ENCODE assay signal across 19 cellular contexts in genomic region chr10:32328499-32328898, GRCh38. TPM values are rescaled to one million over a fixed set of nuclear protein-coding genes. Genes with fewer than 3 reads are reported as not detected.
DNase-seq lines count a peak whose midpoint lies in the region; ATAC-seq and TF ChIP-seq lines count a peak whose summit lies in the region.
"Had no signal": no experiment of that assay in that cellular context is flagged by ENCODE, and none has a peak within 500 bp of the region (broad histone marks: within the 10 kb centered on the region; RNA-seq: fewer than 3 reads in every experiment).

No MANE protein-coding gene starts in this region.

- peak overlapping the region; percentile 39 for H3K27ac ChIP-seq in effector memory CD4-positive, alpha-beta T cell (ENCODE audit: insufficient read depth, low read length, poor library complexity, severe bottlenecking)
- no peak overlapping the region for H3K27ac ChIP-seq in RWPE1

- H3K36me3 ChIP-seq in effector memory CD4-positive, alpha-beta T cell (ENCODE audit: control insufficient read depth, insufficient read depth, low read length): no peaks in the 10 kb centered on the region

- H3K4me1 Mint-ChIP-seq in activated CD8-positive, alpha-beta memory T cell treated with anti-CD3 and anti-CD28 coated beads, Interleukin-2, amount 10 ng/mL, durations not matched to agents 7 days and 5 days: peaks cover 63% of the 10 kb centered on the region
- peaks cover 88 to 94% (median 89%) of the 10 kb centered on the region in 3 donors for H3K4me1 Mint-ChIP-seq in T-cell

- peak overlapping the region; percentile 65 for H3K27ac Mint-ChIP-seq in activated CD8-positive, alpha-beta memory T cell treated with anti-CD3 and anti-CD28 coated beads, Interleukin-2, amount 10 ng/mL, durations not matched to agents 7 days and 5 days
- peak overlapping the region; percentile 30 to 50 for H3K27ac Mint-ChIP-seq in T-cell

- H3K9me3 ChIP-seq in effector memory CD4-positive, alpha-beta T cell (ENCODE audit: control insufficient read depth, low read length): no peaks in the 10 kb centered on the region

- no peak for ATAC-seq in activated CD8-positive, alpha-beta memory T cell treated with anti-CD3 and anti-CD28 coated beads, Interleukin-2, amount 10 ng/mL, durations not matched to agents 7 days and 5 days
- ATAC-seq in T-cell (replicated peaks in 1 of 4): peak in 1 of 4 experiments; percentile 17

- H3K36me3 Mint-ChIP-seq in activated CD8-positive, alpha-beta memory T cell treated with anti-CD3 and anti-CD28 coated beads, Interleukin-2, amount 10 ng/mL, durations not matched to agents 7 days and 5 days: peaks cover 22% of the 10 kb centered on the region
- peaks cover 16% of the 10 kb centered on the region for H3K36me3 Mint-ChIP-seq in T-cell

- TF ChIP-seq CTCF in RWPE1 (conservative IDR thresholded peaks at IDR 0.05; ENCODE audit: low read depth): no peak

- H3K4me3 ChIP-seq in effector memory CD4-positive, alpha-beta T cell (ENCODE audit: insufficient read depth, low read depth, low read length, poor library complexity, severe bottlenecking): no peak overlapping the region

- no peaks in the 10 kb centered on the region for H3K9me3 Mint-ChIP-seq in activated CD8-positive, alpha-beta memory T cell treated with anti-CD3 and anti-CD28 coated beads, Interleukin-2, amount 10 ng/mL, durations not matched to agents 7 days and 5 days (ENCODE audit: low read depth)
- H3K9me3 Mint-ChIP-seq in T-cell: no peaks in the 10 kb centered on the region

- CTCF ChIA-PET in activated CD8-positive, alpha-beta memory T cell treated with anti-CD3 and anti-CD28 coated beads, Interleukin-2, amount 10 ng/mL, durations not matched to agents 7 days and 5 days (lab: Charles Lee): interaction anchor here (0.8 kb wide), 1 partner anchor 18 kb away, joined by 3 read pairs; no protein-coding TSS in a partner anchor
- CTCF ChIA-PET in T-cell (lab: Charles Lee): interaction anchor here (0.7 to 1.8 kb wide), 5 partner anchors 9 to 827 kb away, joined by 3 to 5 read pairs (median 4); no protein-coding TSS in a partner anchor
- CTCF ChIA-PET in RWPE1 (lab: Yijun Ruan, JAX): no interaction called here

- no peaks in the 10 kb centered on the region for H3K27me3 Mint-ChIP-seq in activated CD8-positive, alpha-beta memory T cell treated with anti-CD3 and anti-CD28 coated beads, Interleukin-2, amount 10 ng/mL, durations not matched to agents 7 days and 5 days
- no peaks in the 10 kb centered on the region for H3K27me3 Mint-ChIP-seq in T-cell

- no peak overlapping the region for H3K4me3 Mint-ChIP-seq in activated CD8-positive, alpha-beta memory T cell treated with anti-CD3 and anti-CD28 coated beads, Interleukin-2, amount 10 ng/mL, durations not matched to agents 7 days and 5 days
- peak overlapping the region; percentile 22 to 50 (median 38) for H3K4me3 Mint-ChIP-seq in T-cell

- DNase-seq in activated CD8-positive, alpha-beta memory T cell treated with anti-CD3 and anti-CD28 coated beads, Interleukin-2, amount 10 ng/mL, durations not matched to agents 7 days and 5 days: no peak
- DNase-seq in activated CD8-positive, alpha-beta memory T cell treated with anti-CD3 and anti-CD28 coated beads, Interleukin-2, amount 50 U/mL, for 48 hours: no peak
- DNase-seq in T-cell: peak in 6 of 34 experiments; percentile 11 to 30 (median 18)
- DNase-seq in effector memory CD4-positive, alpha-beta T cell: peak in 1 of 3 donors; percentile 24
- peak; percentile 2 for DNase-seq in pulmonary artery endothelial cell (ENCODE audit: low read depth, low spot score)
- no peak for DNase-seq in RWPE1 (ENCODE audit: low spot score)
- DNase-seq in LoVo (ENCODE audit: low spot score): no peak
- DNase-seq in COR-L47 (lab: John Stamatoyannopoulos, UW): no peak
- DNase-seq: activated CD4-positive, alpha-beta T cell treated with anti-CD3 and anti-CD28 coated beads for 4 hours; central memory CD4-positive, alpha-beta T cell; GDM1; head of caudate nucleus; islet precursor cell; MM.1S; NCI-H2081 treated with DMSO at 0.1 percent for 48 hours; NCI-H748 treated with DMSO at 0.1 percent for 48 hours; retina; stimulated activated CD4-positive, alpha-beta T cell treated with anti-CD3 and anti-CD28 coated beads, Interleukin-1b, Interleukin-23, amount 100 ng/mL, for 48 hours; stimulated activated CD8-positive, alpha-beta memory T cell treated with anti-CD3 and anti-CD28 coated beads, Interleukin-4, amount 100 ng/mL, for 48 hours had no signal

- no peaks in the 10 kb centered on the region for H3K27me3 ChIP-seq in effector memory CD4-positive, alpha-beta T cell (replicated peaks; ENCODE audit: control insufficient read depth, insufficient read depth, low read length, poor library complexity, severe bottlenecking)

- H3K4me1 ChIP-seq in effector memory CD4-positive, alpha-beta T cell (ENCODE audit: control insufficient read depth, insufficient read depth, low read length, poor library complexity, severe bottlenecking): peaks cover 68% of the 10 kb centered on the region

- POLR2A ChIA-PET in T-cell (lab: Charles Lee): interaction anchor here in 1 of 2 donors (0.6 to 1.1 kb wide), 2 partner anchors 9 to 302 kb away, joined by 3 read pairs; no protein-coding TSS in a partner anchor
- POLR2A ChIA-PET in RWPE1 (lab: Yijun Ruan, JAX; ENCODE audit: low non-redundant PET): no interaction called here

RNA-seq across cellular contexts. Expression of gene EPC1, which starts 18.5 kb away (rescaled TPM):
- 10 to 100 TPM; 32.1 to 42.3 TPM for total RNA-seq in activated CD8-positive, alpha-beta memory T cell treated with anti-CD3 and anti-CD28 coated beads, Interleukin-2, amount 10 ng/mL, durations not matched to agents 7 days and 5 days
- total RNA-seq in T-cell (100 to 1,000 TPM in 3 of 5 donors, 10 to 100 TPM in 2; 88.0 to 161 (median 101) TPM), pulmonary artery endothelial cell (18.4 and 19.8 TPM in 2 replicates)
